In genomic region chr16:30535777-30536190, GRCh38 we compare ENCODE assay signal across 1 cellular context.
TF ChIP-seq lines count a peak whose summit lies in the region.

No MANE protein-coding gene starts in this region.

TF ChIP-seq in A549, 52 proteins besides CTCF, POLR2A, EP300 and RAD21:
- no peak for TF ChIP-seq GATA3 (IDR thresholded peaks at IDR 0.05; ENCODE audit: borderline replicate concordance)
- no peak for TF ChIP-seq FOSL2 (IDR thresholded peaks at IDR 0.05)
- TF ChIP-seq FOSL2 (CRISPR knock-in tag; IDR thresholded peaks at IDR 0.05), result no peak
- no peak for TF ChIP-seq ESRRA (IDR thresholded peaks at IDR 0.05; ENCODE audit: borderline replicate concordance, low read length)
- TF ChIP-seq TFCP2L1 (CRISPR knock-in tag; IDR thresholded peaks at IDR 0.05), result no peak
- no peak for TF ChIP-seq HEYL (CRISPR knock-in tag; IDR thresholded peaks at IDR 0.05)
- TF ChIP-seq JUN (IDR thresholded peaks at IDR 0.05), result no peak
- no peak for TF ChIP-seq FOSB (CRISPR knock-in tag; IDR thresholded peaks at IDR 0.05)
- no peak for TF ChIP-seq MAZ (IDR thresholded peaks at IDR 0.05; ENCODE audit: borderline replicate concordance, low read depth, low read length)
- TF ChIP-seq CEBPB (IDR thresholded peaks at IDR 0.05), result no peak
- TF ChIP-seq HDAC2 (IDR thresholded peaks at IDR 0.05), result no peak
- no peak for TF ChIP-seq PBX3 (IDR thresholded peaks at IDR 0.05)
- TF ChIP-seq MAFK (IDR thresholded peaks at IDR 0.05; ENCODE audit: partially characterized antibody), result no peak
- TF ChIP-seq, protein P1, sequence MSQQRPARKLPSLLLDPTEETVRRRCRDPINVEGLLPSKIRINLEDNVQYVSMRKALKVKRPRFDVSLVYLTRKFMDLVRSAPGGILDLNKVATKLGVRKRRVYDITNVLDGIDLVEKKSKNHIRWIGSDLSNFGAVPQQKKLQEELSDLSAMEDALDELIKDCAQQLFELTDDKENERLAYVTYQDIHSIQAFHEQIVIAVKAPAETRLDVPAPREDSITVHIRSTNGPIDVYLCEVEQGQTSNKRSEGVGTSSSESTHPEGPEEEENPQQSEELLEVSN (IDR thresholded peaks at IDR 0.05; ENCODE audit: borderline replicate concordance, low read depth), result no peak
- TF ChIP-seq SMC3 (IDR thresholded peaks at IDR 0.05), result no peak
- TF ChIP-seq, protein P2, sequence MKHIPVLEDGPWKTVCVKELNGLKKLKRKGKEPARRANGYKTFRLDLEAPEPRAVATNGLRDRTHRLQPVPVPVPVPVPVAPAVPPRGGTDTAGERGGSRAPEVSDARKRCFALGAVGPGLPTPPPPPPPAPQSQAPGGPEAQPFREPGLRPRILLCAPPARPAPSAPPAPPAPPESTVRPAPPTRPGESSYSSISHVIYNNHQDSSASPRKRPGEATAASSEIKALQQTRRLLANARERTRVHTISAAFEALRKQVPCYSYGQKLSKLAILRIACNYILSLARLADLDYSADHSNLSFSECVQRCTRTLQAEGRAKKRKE (CRISPR knock-in tag; IDR thresholded peaks at IDR 0.05; ENCODE audit: low read depth), result no peak
- no peak for TF ChIP-seq EHF (CRISPR knock-in tag; IDR thresholded peaks at IDR 0.05)
- TF ChIP-seq KDM1A (IDR thresholded peaks at IDR 0.05; ENCODE audit: low read depth), result no peak
- no peak for TF ChIP-seq CHD4 (IDR thresholded peaks at IDR 0.05; ENCODE audit: borderline replicate concordance)
- TF ChIP-seq JUNB (IDR thresholded peaks at IDR 0.05), result no peak
- no peak for TF ChIP-seq BCL3 (IDR thresholded peaks at IDR 0.05)
TF ChIP-seq in A549: peak in this region for 0.
